Comparison of ENCODE assay signal across 37 cellular contexts in the genomic region with DNA sequence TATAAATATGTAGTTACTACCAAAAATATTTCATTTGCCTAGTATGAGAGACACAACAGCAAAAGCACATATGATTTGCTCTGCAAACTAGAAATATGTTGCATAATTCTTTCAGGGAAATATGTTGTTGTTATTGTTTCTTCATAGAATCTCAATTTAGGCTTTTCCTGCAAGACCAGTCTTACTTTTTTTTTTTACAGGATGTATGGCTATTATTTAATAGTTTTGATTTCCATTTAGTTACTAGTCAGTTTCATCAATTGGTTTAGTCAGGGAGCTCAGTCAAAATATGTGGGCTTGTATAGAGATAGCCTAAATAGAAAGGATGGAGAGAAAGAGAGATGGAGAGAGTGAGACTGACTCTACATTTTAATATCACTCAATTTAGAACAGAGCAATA. TPM values are rescaled to one million over a fixed set of nuclear protein-coding genes. Genes with fewer than 3 reads are reported as not detected.
"Had no signal": no experiment of that assay in that cellular context is flagged by ENCODE, and none has a peak within 500 bp of the region (broad histone marks: within the 10 kb centered on the region; RNA-seq: fewer than 3 reads in every experiment).

No MANE protein-coding gene starts in this region.

- H3K4me2 ChIP-seq: KMS-11 had no signal

- H3K27me3 ChIP-seq: MG63 had no signal

- H3K9me3 ChIP-seq: MG63 had no signal

- H3K27ac ChIP-seq: KMS-11 had no signal

- DNase-seq: Karpas-422, Kasumi-1, MG63, MM.1S, MV-4-11, NCI-H1048, NCI-H1092, NCI-H1092 treated with DMSO at 0.1 percent for 48 hours, NCI-H1105, NCI-H1105 treated with DMSO at 0.1 percent for 48 hours, NCI-H1417, NCI-H1417 treated with DMSO at 0.1 percent for 48 hours, NCI-H1436, NCI-H1436 treated with DMSO at 0.1 percent for 48 hours, NCI-H146, NCI-H1694, NCI-H1694 treated with DMSO at 0.1 percent for 48 hours, NCI-H187, NCI-H187 treated with DMSO at 0.1 percent for 48 hours, NCI-H1930, NCI-H2029, NCI-H2029 treated with DMSO at 0.1 percent for 48 hours, NCI-H2081, NCI-H2081 treated with DMSO at 0.1 percent for 48 hours, NCI-H2107, NCI-H2171, NCI-H2171 treated with DMSO at 0.1 percent for 48 hours, NCI-H2227 treated with DMSO at 0.1 percent for 48 hours, NCI-H226, NCI-H345, NCI-H446, NCI-H446 treated with DMSO at 0.1 percent for 48 hours, NCI-H510A, NCI-H510A treated with DMSO at 0.1 percent for 48 hours had no signal

- H3K36me3 ChIP-seq: MG63 had no signal

- H3K4me3 ChIP-seq: MG63 had no signal

RNA-seq across cellular contexts. Expression of gene LRP1B, which starts 6.1 kb away (rescaled TPM):
- total RNA-seq: M059J, MCF 10A had no signal
